Comparison of ENCODE assay signal across 11 cellular contexts in genomic region chr2:239444626-239445625, GRCh38. TPM values are rescaled to one million over a fixed set of nuclear protein-coding genes. Genes with fewer than 3 reads are reported as not detected.
DNase-seq lines count a peak whose midpoint lies in the region; ATAC-seq, FAIRE-seq and TF ChIP-seq lines count a peak whose summit lies in the region.
"Had no signal": no experiment of that assay in that cellular context is flagged by ENCODE, and none has a peak within 500 bp of the region (broad histone marks: within the 10 kb centered on the region; RNA-seq: fewer than 3 reads in every experiment).

No MANE protein-coding gene starts in this region.

- H3K4me3 ChIP-seq in esophagus squamous epithelium: no peak overlapping the region
- no peak overlapping the region for H3K4me3 ChIP-seq in pancreas

- H3K27ac Mint-ChIP-seq in mesothelial cell of epicardium: no peak overlapping the region
- H3K27ac Mint-ChIP-seq: activated naive CD4-positive, alpha-beta T cell treated with anti-CD3 and anti-CD28 coated beads, Interleukin-2, amount 50 U/mL, for 24 hours had no signal

- DNase-seq in EH (ENCODE audit: low read depth) (peak; percentile 19), NCI-H748 treated with DMSO at 0.1 percent for 48 hours (lab: John Stamatoyannopoulos, UW) (peak; percentile 69), esophagus squamous epithelium (lab: John Stamatoyannopoulos, UW) (no peak), pancreas (peak in 2 of 6 donors; percentile 22 to 37), mesothelial cell of epicardium (ENCODE audit: low spot score in 2 of 2, unreplicated experiment in 2 of 2) (no peak)
- no peak for DNase-seq in activated T-cell treated with anti-CD3 and anti-CD28 coated beads, Interleukin-2, amount 50 U/mL, for 4 hours
- DNase-seq: NCI-H2029, T1000 had no signal

- H3K4me3 Mint-ChIP-seq in activated T-cell treated with anti-CD3 and anti-CD28 coated beads, Interleukin-2, amount 50 U/mL, for 4 hours: no peak overlapping the region
- H3K4me3 Mint-ChIP-seq in mesothelial cell of epicardium: no peak overlapping the region
- H3K4me3 Mint-ChIP-seq: activated naive CD4-positive, alpha-beta T cell treated with anti-CD3 and anti-CD28 coated beads, Interleukin-2, amount 50 U/mL, for 24 hours had no signal

- H3K9me3 ChIP-seq in esophagus squamous epithelium (no peaks in the 10 kb centered on the region), pancreas (no peaks in the 10 kb centered on the region)

- TF ChIP-seq CTCF in esophagus squamous epithelium (IDR thresholded peaks at IDR 0.05) (no peak), pancreas (IDR thresholded peaks at IDR 0.05) (no peak), mesothelial cell of epicardium (IDR thresholded peaks at IDR 0.05; ENCODE audit: unreplicated experiment) (no peak)

- intact Hi-C loops in esophagus squamous epithelium (cut with DNase I) (no loop called here), pancreas (cut with DNase I) (no loop called here)

- peaks cover 0 to 5% (median 0%) of the 10 kb centered on the region in 4 donors for H3K27me3 ChIP-seq in esophagus squamous epithelium
- peaks cover 0 to 4% (median 0%) of the 10 kb centered on the region in 4 donors for H3K27me3 ChIP-seq in pancreas

- peaks cover 38% of the 10 kb centered on the region for H3K27me3 Mint-ChIP-seq in activated T-cell treated with anti-CD3 and anti-CD28 coated beads, Interleukin-2, amount 50 U/mL, for 4 hours (ENCODE audit: low read depth)
- peaks cover 35% of the 10 kb centered on the region for H3K27me3 Mint-ChIP-seq in mesothelial cell of epicardium (ENCODE audit: low read depth)

- WGBS in esophagus squamous epithelium, 2 donors: 47% methylated on average over 20 of the region's 20 CpGs
- WGBS in pancreas, 2 donors: 46 to 56% methylated on average over 20 of the region's 20 CpGs

- peaks cover 17% of the 10 kb centered on the region for H3K4me1 Mint-ChIP-seq in activated T-cell treated with anti-CD3 and anti-CD28 coated beads, Interleukin-2, amount 50 U/mL, for 4 hours (ENCODE audit: low read depth)
- H3K4me1 Mint-ChIP-seq in mesothelial cell of epicardium: peaks cover 4% of the 10 kb centered on the region

- TF ChIP-seq POLR2A in esophagus squamous epithelium (IDR thresholded peaks at IDR 0.05): no peak
- no peak for TF ChIP-seq POLR2A in GM18505 (IDR thresholded peaks at IDR 0.05; ENCODE audit: borderline replicate concordance, extremely low read depth, insufficient read depth, insufficient read length)

- no peaks in the 10 kb centered on the region for H3K36me3 Mint-ChIP-seq in activated T-cell treated with anti-CD3 and anti-CD28 coated beads, Interleukin-2, amount 50 U/mL, for 4 hours (ENCODE audit: insufficient read depth)
- no peaks in the 10 kb centered on the region for H3K36me3 Mint-ChIP-seq in mesothelial cell of epicardium
- H3K36me3 Mint-ChIP-seq: activated naive CD4-positive, alpha-beta T cell treated with anti-CD3 and anti-CD28 coated beads, Interleukin-2, amount 50 U/mL, for 24 hours had no signal

- ATAC-seq in pancreas: peak; percentile 70 to 82 (median 75)
- no peak for ATAC-seq in GM18505 (IDR thresholded peaks at IDR 0.05; ENCODE audit: unreplicated experiment)
- no peak for ATAC-seq in activated T-cell treated with anti-CD3 and anti-CD28 coated beads, Interleukin-2, amount 50 U/mL, for 4 hours
- ATAC-seq in GM18502 (IDR thresholded peaks at IDR 0.05; ENCODE audit: poor library complexity, unreplicated experiment): no peak

- peaks cover 4% of the 10 kb centered on the region for H3K9me3 Mint-ChIP-seq in activated T-cell treated with anti-CD3 and anti-CD28 coated beads, Interleukin-2, amount 50 U/mL, for 4 hours
- H3K9me3 Mint-ChIP-seq in mesothelial cell of epicardium: peaks cover 13% of the 10 kb centered on the region

- FAIRE-seq in pancreas (lab: Jason Lieb, UNC): no peak

- H3K27ac ChIP-seq in esophagus squamous epithelium (peak overlapping the region; percentile 82 to 91 (median 88)), pancreas (no peak overlapping the region)

- H3K36me3 ChIP-seq in esophagus squamous epithelium (no peaks in the 10 kb centered on the region), pancreas (no peaks in the 10 kb centered on the region)

- H3K4me1 ChIP-seq in esophagus squamous epithelium: peaks cover 37 to 71% (median 44%) of the 10 kb centered on the region in 3 donors
- no peaks in the 10 kb centered on the region for H3K4me1 ChIP-seq in pancreas

RNA-seq across cellular contexts. Expression of gene HDAC4, which starts 44.1 kb away (rescaled TPM):
- total RNA-seq in esophagus squamous epithelium (10 to 100 TPM; 21.6 to 72.7 (median 35.2) TPM), pancreas (10 to 100 TPM; 14.7 to 31.8 (median 17.5) TPM), mesothelial cell of epicardium (45.8 to 59.2 TPM (median 48.9 TPM) in 3 replicates)
- polyA plus RNA-seq in pancreas: 10 to 100 TPM in 1 of 2 donors, 1 to 10 TPM in 1; 8.2 to 12.6 TPM
- 10 to 100 TPM; 30.4 to 34.1 (median 31.9) TPM for total RNA-seq in activated T-cell treated with anti-CD3 and anti-CD28 coated beads, Interleukin-2, amount 50 U/mL, for 4 hours

Comparison
In these comparisons a context has a peak if more than half of its experiments do, and no peak if none do; other contexts are left out.
1. DNase-seq: peak in EH (single experiment) and NCI-H748 treated with DMSO at 0.1 percent for 48 hours (single experiment); none in esophagus squamous epithelium (single experiment), activated T-cell treated with anti-CD3 and anti-CD28 coated beads, Interleukin-2, amount 50 U/mL, for 4 hours (single experiment) and mesothelial cell of epicardium (0 of 2).
2. H3K27ac ChIP-seq: peak in esophagus squamous epithelium (4 of 4); none in pancreas (0 of 4).
3. ATAC-seq: peak in pancreas (4 of 4); none in GM18505 (single experiment), activated T-cell treated with anti-CD3 and anti-CD28 coated beads, Interleukin-2, amount 50 U/mL, for 4 hours (0 of 2) and GM18502 (single experiment).